15 cellular contexts compared by ENCODE assay signal in the genomic region with DNA sequence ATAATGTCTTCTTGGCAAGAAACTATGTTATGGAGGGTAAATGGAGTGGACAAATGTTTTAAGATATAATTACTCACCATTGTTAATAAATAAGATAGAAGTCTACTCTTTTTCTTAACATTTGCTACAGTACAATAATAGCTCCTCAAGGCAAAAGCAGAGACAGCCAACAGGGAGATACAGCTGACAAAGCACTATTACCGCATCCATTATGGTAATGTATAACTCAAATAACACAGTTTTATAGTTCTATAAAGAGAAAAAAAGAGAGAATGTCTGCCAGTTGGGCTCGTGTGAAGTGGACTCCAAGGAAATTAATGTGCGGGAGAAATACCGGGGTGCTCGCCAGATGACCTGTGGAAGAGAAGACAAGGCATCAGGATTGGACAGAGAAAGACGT.
A peak's percentile ranks its signal among the peaks of the same experiment; 100 is the strongest.
DNase-seq lines count a peak whose midpoint lies in the region; TF ChIP-seq lines count a peak whose summit lies in the region.
"Had no signal": no experiment of that assay in that cellular context is flagged by ENCODE, and none has a peak within 500 bp of the region (broad histone marks: within the 10 kb centered on the region; RNA-seq: fewer than 3 reads in every experiment).

No MANE protein-coding gene starts in this region.

- H3K27me3 Mint-ChIP-seq in activated T-cell treated with anti-CD3 and anti-CD28 coated beads, Interleukin-2, amount 50 U/mL, for 24 hours, result no peaks in the 10 kb centered on the region

- no peaks in the 10 kb centered on the region for H3K4me1 ChIP-seq in Karpas-422 (ENCODE audit: low read length)
- H3K4me1 ChIP-seq in effector memory CD4-positive, alpha-beta T cell (ENCODE audit: control insufficient read depth, insufficient read depth, low read length, poor library complexity, severe bottlenecking), result no peaks in the 10 kb centered on the region
- H3K4me1 ChIP-seq: BLaER1 had no signal

- H3K9me3 ChIP-seq in Karpas-422 (ENCODE audit: low read length), result peaks cover 6% of the 10 kb centered on the region; the same call in 1 of the 2 replicates
- no peaks in the 10 kb centered on the region for H3K9me3 ChIP-seq in effector memory CD4-positive, alpha-beta T cell (ENCODE audit: control insufficient read depth, low read length)
- H3K9me3 ChIP-seq: BLaER1 had no signal

- peak overlapping the region; percentile 62 for H2AFZ ChIP-seq in Karpas-422 (ENCODE audit: low read length)

- no peaks in the 10 kb centered on the region for H4K20me1 ChIP-seq in Karpas-422 (ENCODE audit: insufficient read depth, low read depth, low read length)
- H4K20me1 ChIP-seq: BLaER1 had no signal

- H3K9ac ChIP-seq in Karpas-422 (ENCODE audit: low read length), result no peak overlapping the region
- H3K9ac ChIP-seq: BLaER1 had no signal

- no peaks in the 10 kb centered on the region for H3K36me3 ChIP-seq in Karpas-422 (ENCODE audit: insufficient read depth, low read length)
- H3K36me3 ChIP-seq in effector memory CD4-positive, alpha-beta T cell (ENCODE audit: control insufficient read depth, insufficient read depth, low read length), result no peaks in the 10 kb centered on the region
- H3K36me3 ChIP-seq: BLaER1 had no signal

- no peak overlapping the region for H3K27ac Mint-ChIP-seq in activated T-cell treated with anti-CD3 and anti-CD28 coated beads, Interleukin-2, amount 50 U/mL, for 24 hours
- H3K27ac Mint-ChIP-seq: CD8-positive, alpha-beta T cell; HFFc6 had no signal

- H3K4me1 Mint-ChIP-seq in activated T-cell treated with anti-CD3 and anti-CD28 coated beads, Interleukin-2, amount 50 U/mL, for 24 hours (ENCODE audit: low read depth), result no peaks in the 10 kb centered on the region
- H3K4me1 Mint-ChIP-seq: CD14-positive monocyte had no signal

- no peaks in the 10 kb centered on the region for H3K9me3 Mint-ChIP-seq in activated T-cell treated with anti-CD3 and anti-CD28 coated beads, Interleukin-2, amount 50 U/mL, for 24 hours

- no peaks in the 10 kb centered on the region for H3K27me3 ChIP-seq in Karpas-422 (ENCODE audit: low read length)
- no peaks in the 10 kb centered on the region for H3K27me3 ChIP-seq in effector memory CD4-positive, alpha-beta T cell (replicated peaks; ENCODE audit: control insufficient read depth, insufficient read depth, low read length, poor library complexity, severe bottlenecking)
- H3K27me3 ChIP-seq: BLaER1 had no signal

- H3K4me3 ChIP-seq in Karpas-422 (ENCODE audit: low read length), result no peak overlapping the region
- no peak overlapping the region for H3K4me3 ChIP-seq in astrocyte of the spinal cord (ENCODE audit: low read depth, low read length)
- no peak overlapping the region for H3K4me3 ChIP-seq in effector memory CD4-positive, alpha-beta T cell (ENCODE audit: insufficient read depth, low read depth, low read length, poor library complexity, severe bottlenecking)
- H3K4me3 ChIP-seq: BLaER1 had no signal

- no peaks in the 10 kb centered on the region for H3K79me2 ChIP-seq in Karpas-422 (ENCODE audit: low read length)

- no peak overlapping the region for H3K4me2 ChIP-seq in Karpas-422 (ENCODE audit: low read depth, low read length, poor library complexity, severe bottlenecking)
- H3K4me2 ChIP-seq: BLaER1 had no signal

- no peak overlapping the region for H3K27ac ChIP-seq in Karpas-422 (ENCODE audit: low read length)
- no peak overlapping the region for H3K27ac ChIP-seq in effector memory CD4-positive, alpha-beta T cell (ENCODE audit: insufficient read depth, low read length, poor library complexity, severe bottlenecking)
- H3K27ac ChIP-seq: 22Rv1, BLaER1 had no signal

- TF ChIP-seq CTCF in astrocyte of the spinal cord (IDR thresholded peaks at IDR 0.05; ENCODE audit: low read depth, low read length), result no peak

- DNase-seq in NCI-H1105 treated with DMSO at 0.1 percent for 48 hours (lab: John Stamatoyannopoulos, UW) (peak; percentile 48), NCI-H1105 (lab: John Stamatoyannopoulos, UW) (no peak), Karpas-422 (no peak), astrocyte of the spinal cord (ENCODE audit: low read depth, low spot score) (peak; percentile 1), hepatic stellate cell (ENCODE audit: low spot score) (no peak)
- no peak for DNase-seq in activated T-cell treated with anti-CD3 and anti-CD28 coated beads, Interleukin-2, amount 50 U/mL, for 24 hours
- no peak for DNase-seq in effector memory CD4-positive, alpha-beta T cell
- DNase-seq: Calu3; CD8-positive, alpha-beta T cell; GOT3; H7; HFFc6 had no signal

- in situ Hi-C loops in astrocyte of the spinal cord (cut with HindIII; ENCODE audit: low sequenced_read_pairs), result no loop called here

- H3K36me3 Mint-ChIP-seq in activated T-cell treated with anti-CD3 and anti-CD28 coated beads, Interleukin-2, amount 50 U/mL, for 24 hours (ENCODE audit: low read depth), result no peaks in the 10 kb centered on the region
- H3K36me3 Mint-ChIP-seq: CD14-positive monocyte; CD8-positive, alpha-beta T cell had no signal

- no peak overlapping the region for H3K4me3 Mint-ChIP-seq in activated T-cell treated with anti-CD3 and anti-CD28 coated beads, Interleukin-2, amount 50 U/mL, for 24 hours
- H3K4me3 Mint-ChIP-seq: CD14-positive monocyte; CD8-positive, alpha-beta T cell; HFFc6 had no signal

- H3K9me2 ChIP-seq in Karpas-422 (replicated peaks; ENCODE audit: insufficient read depth, low read length), result no peaks in the 10 kb centered on the region

Comparison
In these comparisons a context has a peak if more than half of its experiments do, and no peak if none do; other contexts are left out.
1. DNase-seq: peak in NCI-H1105 treated with DMSO at 0.1 percent for 48 hours (single experiment) and astrocyte of the spinal cord (single experiment); none in NCI-H1105 (single experiment), Karpas-422 (single experiment), hepatic stellate cell (single experiment), activated T-cell treated with anti-CD3 and anti-CD28 coated beads, Interleukin-2, amount 50 U/mL, for 24 hours (single experiment) and effector memory CD4-positive, alpha-beta T cell (0 of 3).